In the genomic region with DNA sequence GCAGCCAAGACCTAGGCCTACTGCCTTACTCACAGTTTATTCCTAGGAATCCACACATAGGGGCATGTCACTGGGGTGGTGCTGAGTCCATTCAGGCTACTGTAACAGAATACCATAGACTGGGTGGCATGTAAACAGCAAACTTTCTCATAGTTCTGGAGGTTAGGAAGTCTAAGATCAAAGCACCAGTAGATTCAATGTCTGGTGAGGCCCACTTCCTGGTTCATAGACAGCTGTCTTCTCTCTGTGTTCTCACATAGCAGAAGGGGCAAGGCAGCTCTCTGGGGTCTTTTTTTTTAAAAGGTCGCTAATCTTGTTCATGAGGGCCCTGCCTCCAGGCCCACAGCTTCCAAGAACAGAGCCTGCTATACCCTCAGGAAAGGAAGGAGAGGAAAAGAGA, we compare ENCODE assay signal across 28 cellular contexts.
DNase-seq lines count a peak whose midpoint lies in the region; TF ChIP-seq lines count a peak whose summit lies in the region.
"Had no signal": no experiment of that assay in that cellular context is flagged by ENCODE, and none has a peak within 500 bp of the region (broad histone marks: within the 10 kb centered on the region; RNA-seq: fewer than 3 reads in every experiment).

No MANE protein-coding gene starts in this region.

- H3K9me3 ChIP-seq in osteoblast (ENCODE audit: low read depth, low read length), result no peaks in the 10 kb centered on the region
- H3K9me3 ChIP-seq: A549, Peyer's patch, suprapubic skin, upper lobe of right lung had no signal

- no peaks in the 10 kb centered on the region for H3K36me3 ChIP-seq in osteoblast (ENCODE audit: insufficient read depth, low read length)
- H3K36me3 ChIP-seq: Peyer's patch, suprapubic skin, upper lobe of right lung had no signal

- H3K4me1 Mint-ChIP-seq in activated T-cell treated with anti-CD3 and anti-CD28 coated beads, Interleukin-2, amount 50 U/mL, for 24 hours (ENCODE audit: low read depth), result peaks cover 32% of the 10 kb centered on the region
- H3K4me1 Mint-ChIP-seq in activated naive CD8-positive, alpha-beta T cell treated with anti-CD3 and anti-CD28 coated beads for 36 hours, result peaks cover 24% of the 10 kb centered on the region
- H3K4me1 Mint-ChIP-seq in HFFc6 (ENCODE audit: low read depth), result no peaks in the 10 kb centered on the region
- H3K4me1 Mint-ChIP-seq: memory B cell; stimulated activated naive B cell treated with anti-CD40 and anti-IgM and Interleukin-4, amounts not matched to agents 10 μg/mL and 1 μg/mL and 100 μg/mL, for 72 hours had no signal

- H3K27ac Mint-ChIP-seq in activated T-cell treated with anti-CD3 and anti-CD28 coated beads, Interleukin-2, amount 50 U/mL, for 24 hours, result peak overlapping the region; percentile 83
- peak overlapping the region; percentile 88 for H3K27ac Mint-ChIP-seq in activated naive CD8-positive, alpha-beta T cell treated with anti-CD3 and anti-CD28 coated beads for 36 hours
- no peak overlapping the region for H3K27ac Mint-ChIP-seq in HFFc6
- H3K27ac Mint-ChIP-seq: B cell; memory B cell; stimulated activated naive B cell treated with anti-CD40 and anti-IgM and Interleukin-4, amounts not matched to agents 10 μg/mL and 1 μg/mL and 100 μg/mL, for 72 hours had no signal

- no peaks in the 10 kb centered on the region for H4K20me1 ChIP-seq in osteoblast (ENCODE audit: insufficient read depth, low read length)

- no peak overlapping the region for H3K27ac ChIP-seq in osteoblast (ENCODE audit: low read depth, low read length)
- H3K27ac ChIP-seq: A549, HL-60, Peyer's patch, suprapubic skin, upper lobe of right lung had no signal

- no peaks in the 10 kb centered on the region for H3K27me3 ChIP-seq in osteoblast (ENCODE audit: insufficient read depth, low read length)
- H3K27me3 ChIP-seq: Peyer's patch, suprapubic skin, upper lobe of right lung had no signal

- H3K4me3 Mint-ChIP-seq in activated T-cell treated with anti-CD3 and anti-CD28 coated beads, Interleukin-2, amount 50 U/mL, for 24 hours, result no peak overlapping the region
- H3K4me3 Mint-ChIP-seq in activated naive CD8-positive, alpha-beta T cell treated with anti-CD3 and anti-CD28 coated beads for 36 hours, result no peak overlapping the region
- H3K4me3 Mint-ChIP-seq in HFFc6, result no peak overlapping the region
- H3K4me3 Mint-ChIP-seq: B cell; memory B cell; neural crest cell; stimulated activated naive B cell treated with anti-CD40 and anti-IgM and Interleukin-4, amounts not matched to agents 10 μg/mL and 1 μg/mL and 100 μg/mL, for 72 hours had no signal

- TF ChIP-seq CTCF in osteoblast (IDR thresholded peaks at IDR 0.05; ENCODE audit: extremely low read depth, low read depth, low read length), result no peak
- no peak for TF ChIP-seq CTCF in HFFc6 (IDR thresholded peaks at IDR 0.05)

- H3K4me1 ChIP-seq in osteoblast (ENCODE audit: insufficient read depth, low read length), result no peaks in the 10 kb centered on the region
- H3K4me1 ChIP-seq: A549, Peyer's patch, suprapubic skin, upper lobe of right lung had no signal

- peak overlapping the region; percentile 22 for H2AFZ ChIP-seq in osteoblast (ENCODE audit: low read length)

- H3K4me3 ChIP-seq in Jurkat, Clone E6-1 (ENCODE audit: low read length), result no peak overlapping the region
- no peak overlapping the region for H3K4me3 ChIP-seq in osteoblast (ENCODE audit: insufficient read depth, low read length)
- H3K4me3 ChIP-seq: A549, Peyer's patch, suprapubic skin, upper lobe of right lung had no signal

- H3K4me2 ChIP-seq in osteoblast (ENCODE audit: insufficient read depth, low read length), result no peak overlapping the region
- H3K4me2 ChIP-seq: A549 had no signal

- H3K36me3 Mint-ChIP-seq in activated T-cell treated with anti-CD3 and anti-CD28 coated beads, Interleukin-2, amount 50 U/mL, for 24 hours (ENCODE audit: low read depth), result no peaks in the 10 kb centered on the region
- peaks cover 7% of the 10 kb centered on the region for H3K36me3 Mint-ChIP-seq in activated naive CD8-positive, alpha-beta T cell treated with anti-CD3 and anti-CD28 coated beads for 36 hours
- H3K36me3 Mint-ChIP-seq in HFFc6 (ENCODE audit: low read depth), result no peaks in the 10 kb centered on the region
- H3K36me3 Mint-ChIP-seq: memory B cell had no signal

- no peaks in the 10 kb centered on the region for H3K79me2 ChIP-seq in osteoblast (ENCODE audit: insufficient read depth, low read length)

- H3K27me3 Mint-ChIP-seq in activated T-cell treated with anti-CD3 and anti-CD28 coated beads, Interleukin-2, amount 50 U/mL, for 24 hours, result no peaks in the 10 kb centered on the region
- no peaks in the 10 kb centered on the region for H3K27me3 Mint-ChIP-seq in activated naive CD8-positive, alpha-beta T cell treated with anti-CD3 and anti-CD28 coated beads for 36 hours
- no peaks in the 10 kb centered on the region; the same call in none of the 2 replicates for H3K27me3 Mint-ChIP-seq in HFFc6 (ENCODE audit: insufficient read depth)

- DNase-seq in activated T-cell treated with anti-CD3 and anti-CD28 coated beads, Interleukin-2, amount 50 U/mL, for 24 hours, result no peak
- no peak for DNase-seq in activated T-cell treated with anti-CD3 and anti-CD28 coated beads for 4 hours
- DNase-seq in Jurkat, Clone E6-1 (ENCODE audit: low read depth, low spot score), result peak; percentile 81
- no peak for DNase-seq in activated naive CD8-positive, alpha-beta T cell treated with anti-CD3 and anti-CD28 coated beads for 36 hours
- no peak for DNase-seq in osteoblast (ENCODE audit: insufficient read length, low spot score, missing footprints)
- DNase-seq in HFFc6, result no peak
- DNase-seq in epidermal melanocyte (ENCODE audit: insufficient read length, low spot score), result no peak
- DNase-seq in NCI-H2081 (lab: John Stamatoyannopoulos, UW), result no peak
- DNase-seq: activated CD4-positive, CD25-positive, alpha-beta regulatory T cell treated with anti-CD3 and anti-CD28 coated beads, Interleukin-2, amount 50 U/mL, for 72 hours; activated T-cell treated with anti-CD3 and anti-CD28 coated beads, Interleukin-2, amount 50 U/mL, for 1 hour; COR-L47; DMS53; glutamatergic neuron; HCEC 1CT; KG1; MM.1S; NCI-H1930; Peyer's patch; SHP77; small intestine; stimulated activated naive B cell treated with anti-CD40 and anti-IgM and Interleukin-4, amounts not matched to agents 10 μg/mL and 1 μg/mL and 100 μg/mL, for 72 hours; upper lobe of right lung had no signal

- H3K9me3 Mint-ChIP-seq in activated T-cell treated with anti-CD3 and anti-CD28 coated beads, Interleukin-2, amount 50 U/mL, for 24 hours, result peaks cover 3% of the 10 kb centered on the region
- peaks cover 4% of the 10 kb centered on the region for H3K9me3 Mint-ChIP-seq in activated naive CD8-positive, alpha-beta T cell treated with anti-CD3 and anti-CD28 coated beads for 36 hours
- no peaks in the 10 kb centered on the region for H3K9me3 Mint-ChIP-seq in HFFc6
